In the genomic region with DNA sequence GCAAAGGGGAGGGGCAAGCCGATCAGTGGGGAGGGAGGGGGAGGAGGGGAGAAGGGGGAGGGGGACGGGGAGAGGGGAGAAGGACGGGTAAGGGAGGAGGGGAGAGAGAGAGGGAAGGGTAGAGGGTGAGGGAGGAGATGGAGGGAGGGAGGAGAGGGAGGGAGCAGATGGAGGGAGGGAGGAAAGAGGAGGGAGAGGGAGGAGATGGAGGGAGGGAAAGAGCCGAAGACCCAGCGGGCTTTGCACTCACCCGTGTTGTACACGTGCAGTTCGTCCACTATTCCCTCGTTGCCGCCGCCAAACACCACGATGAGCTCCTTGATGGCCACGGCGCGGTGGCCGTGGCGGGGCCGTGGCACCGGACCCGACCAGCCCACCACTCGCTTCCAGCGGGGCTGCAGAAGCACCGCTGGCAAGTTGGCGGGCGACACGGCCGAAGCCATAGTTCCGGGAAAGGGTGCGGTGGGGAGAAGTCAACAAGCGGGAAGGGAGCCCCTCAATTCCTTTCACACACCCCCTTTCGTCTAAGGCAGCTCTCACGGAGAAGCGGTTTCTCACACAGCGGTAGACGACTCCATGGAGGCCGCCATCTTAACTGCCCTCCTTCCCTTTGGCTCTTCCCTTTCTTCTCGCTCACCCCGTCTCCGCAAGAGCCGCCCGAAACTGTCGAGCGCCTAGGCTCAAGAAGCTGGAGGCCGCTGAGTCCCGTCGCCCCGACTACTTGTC, we compare ENCODE assay signal across 1 cellular context.
TF ChIP-seq lines count a peak whose summit lies in the region.

No MANE protein-coding gene starts in this region.

TF ChIP-seq in HCT116, 20 proteins besides CTCF, POLR2A, EP300 and RAD21:
- TF ChIP-seq, protein P1, sequence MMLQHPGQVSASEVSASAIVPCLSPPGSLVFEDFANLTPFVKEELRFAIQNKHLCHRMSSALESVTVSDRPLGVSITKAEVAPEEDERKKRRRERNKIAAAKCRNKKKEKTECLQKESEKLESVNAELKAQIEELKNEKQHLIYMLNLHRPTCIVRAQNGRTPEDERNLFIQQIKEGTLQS (IDR thresholded peaks at IDR 0.05): no peak
- 0 out of 2 replicates have a peak, but pooled peaks have one; percentile 2 for TF ChIP-seq POLR2AphosphoS5 (IDR thresholded peaks at IDR 0.05; ENCODE audit: low read depth, low read length)
